In the genomic region with DNA sequence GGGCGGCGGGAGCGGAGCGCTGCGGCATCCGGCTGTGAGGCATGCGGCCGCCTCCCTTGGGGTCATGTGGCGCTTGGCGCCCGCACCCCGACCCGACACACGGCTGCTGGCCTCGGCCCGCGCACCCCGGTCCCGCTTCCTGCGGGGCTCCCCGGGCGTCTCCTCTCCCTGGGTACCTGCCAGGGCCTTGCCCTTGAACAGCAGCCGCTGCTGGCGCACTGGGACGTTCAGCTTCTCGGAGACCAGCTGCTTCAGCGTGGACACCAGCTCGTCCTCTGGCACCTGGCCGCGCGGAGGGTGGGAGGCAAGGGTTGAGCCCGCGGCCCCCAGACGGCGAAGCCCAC, we compare ENCODE assay signal across 8 cellular contexts. TPM values are rescaled to one million over a fixed set of nuclear protein-coding genes. Genes with fewer than 3 reads are reported as not detected.
DNase-seq lines count a peak whose midpoint lies in the region; ATAC-seq and TF ChIP-seq lines count a peak whose summit lies in the region.

No MANE protein-coding gene starts in this region.

- peak overlapping the region in 1 of 7 donors; percentile 53 for H3K27ac Mint-ChIP-seq in CD14-positive monocyte

- H3K4me3 ChIP-seq in cardiac fibroblast (replicated peaks in 1 of 2; ENCODE audit: low read depth in 2 of 2, low read length in 2 of 2) (peak overlapping the region; percentile 60 to 64), lower leg skin (ENCODE audit: low read depth, poor library complexity, severe bottlenecking) (peak overlapping the region; percentile 56), suprapubic skin (peak overlapping the region; percentile 69)

- H3K9me3 ChIP-seq in suprapubic skin, result no peaks in the 10 kb centered on the region

- intact Hi-C loops in lower leg skin (cut with DNase I; ENCODE audit: low total_unique reads), result no loop called here
- intact Hi-C loops in CD14-positive monocyte (cut with micrococcal nuclease), result no loop called here

- H3K36me3 ChIP-seq in suprapubic skin, result no peaks in the 10 kb centered on the region

- H3K4me1 Mint-ChIP-seq in CD14-positive monocyte, result peaks cover 30% of the 10 kb centered on the region

- TF ChIP-seq CTCF in cardiac fibroblast (IDR thresholded peaks at IDR 0.05; ENCODE audit: low read depth, low read length), result no peak
- TF ChIP-seq CTCF in lower leg skin (IDR thresholded peaks at IDR 0.05), result no peak
- no peak for TF ChIP-seq CTCF in suprapubic skin (IDR thresholded peaks at IDR 0.05)
- TF ChIP-seq CTCF in CD14-positive monocyte (IDR thresholded peaks at IDR 0.05), result no peak

- WGBS in lower leg skin, 2 donors, result 41% methylated on average over 30 of the region's 35 CpGs; no CpG with 5 or more reads in 1 of the 2 donors
- WGBS in suprapubic skin, result 39% methylated on average over 13 of the region's 35 CpGs

- TF ChIP-seq EP300 in suprapubic skin (IDR thresholded peaks at IDR 0.05), result no peak

- no peak for ATAC-seq in GM19452 (IDR thresholded peaks at IDR 0.05; ENCODE audit: unreplicated experiment)

- H3K36me3 Mint-ChIP-seq in CD14-positive monocyte, result peaks cover 12 to 18% of the 10 kb centered on the region in 2 donors

- TF ChIP-seq POLR2A in lower leg skin (IDR thresholded peaks at IDR 0.05), result no peak
- TF ChIP-seq POLR2A in suprapubic skin (IDR thresholded peaks at IDR 0.05), result no peak

- H3K27ac ChIP-seq in suprapubic skin, result peak overlapping the region; percentile 83

- peaks cover 0 to 30% (median 13%) of the 10 kb centered on the region in 7 donors for H3K9me3 Mint-ChIP-seq in CD14-positive monocyte

- peak overlapping the region in 1 of 2 donors; percentile 59 for H3K4me3 Mint-ChIP-seq in CD14-positive monocyte

- peaks cover 32% of the 10 kb centered on the region for H3K4me1 ChIP-seq in suprapubic skin

- H3K27me3 ChIP-seq in suprapubic skin, result no peaks in the 10 kb centered on the region

- peaks cover 0 to 8% (median 3%) of the 10 kb centered on the region in 3 donors for H3K27me3 Mint-ChIP-seq in CD14-positive monocyte (ENCODE audit: low read depth in 3 of 3)

- DNase-seq in ELR (ENCODE audit: low read depth) (peak; percentile 43), OCI-M1 (lab: John Stamatoyannopoulos, UW) (peak; percentile 16), cardiac fibroblast (ENCODE audit: low read depth in 2 of 2) (peak in 1 of 2 donors; percentile 7), lower leg skin (ENCODE audit: low spot score in 2 of 2) (no peak), suprapubic skin (ENCODE audit: low spot score in 2 of 2) (peak in 1 of 2 donors; percentile 70), CD14-positive monocyte (ENCODE audit: low spot score) (no peak), NCI-H226 (no peak)

RNA-seq across cellular contexts. Expression of gene UBL4A, which starts 0.4 kb away (rescaled TPM):
- 10 to 100 TPM; 33.7 to 57.0 (median 50.7) TPM for total RNA-seq in lower leg skin
- 10 to 100 TPM; 25.8 to 50.5 (median 46.4) TPM for total RNA-seq in suprapubic skin
- 10 to 100 TPM; 27.9 to 28.1 TPM for polyA plus RNA-seq in CD14-positive monocyte

RNA-seq across cellular contexts. Expression of gene SLC10A3, which starts 4.4 kb away (rescaled TPM):
- 10 to 100 TPM; 53.4 to 67.3 (median 57.4) TPM for total RNA-seq in lower leg skin
- 10 to 100 TPM; 16.5 to 45.0 (median 38.8) TPM for total RNA-seq in suprapubic skin
- polyA plus RNA-seq in CD14-positive monocyte, result 10 to 100 TPM; 25.3 to 26.7 TPM

RNA-seq across cellular contexts. Expression of gene LAGE3, which starts 6.9 kb away (rescaled TPM):
- total RNA-seq in lower leg skin (10 to 100 TPM; 22.9 to 50.0 (median 28.5) TPM), suprapubic skin (10 to 100 TPM in 3 of 4 donors, 1 to 10 TPM in 1; 8.0 to 44.4 (median 28.6) TPM)
- 10 to 100 TPM; 18.6 to 30.9 TPM for polyA plus RNA-seq in CD14-positive monocyte

RNA-seq across cellular contexts. Expression of gene PLXNA3, which starts 27.9 kb away (rescaled TPM):
- total RNA-seq in lower leg skin (10 to 100 TPM; 10.2 to 30.2 (median 13.5) TPM), suprapubic skin (10 to 100 TPM; 12.0 to 52.0 (median 29.6) TPM)
- under 1 TPM in 1 of 2 donors, not detected in 1; 0.02 TPM for polyA plus RNA-seq in CD14-positive monocyte

RNA-seq across cellular contexts. Expression of gene FAM3A, which starts 30.0 kb away (rescaled TPM):
- total RNA-seq in lower leg skin, result 10 to 100 TPM; 42.5 to 61.7 (median 47.2) TPM
- total RNA-seq in suprapubic skin, result 10 to 100 TPM; 33.5 to 40.6 (median 36.6) TPM
- polyA plus RNA-seq in CD14-positive monocyte, result 10 to 100 TPM; 14.5 to 16.3 TPM

Comparison
In these comparisons a context has a peak if more than half of its experiments do, and no peak if none do; other contexts are left out.
1. DNase-seq: peak in ELR (single experiment) and OCI-M1 (single experiment); none in lower leg skin (0 of 2), CD14-positive monocyte (single experiment) and NCI-H226 (single experiment).
2. Peak in every context shown above with its lines, with median percentiles within 50 percentile points of each other: H3K4me3 ChIP-seq.